In the genomic region with DNA sequence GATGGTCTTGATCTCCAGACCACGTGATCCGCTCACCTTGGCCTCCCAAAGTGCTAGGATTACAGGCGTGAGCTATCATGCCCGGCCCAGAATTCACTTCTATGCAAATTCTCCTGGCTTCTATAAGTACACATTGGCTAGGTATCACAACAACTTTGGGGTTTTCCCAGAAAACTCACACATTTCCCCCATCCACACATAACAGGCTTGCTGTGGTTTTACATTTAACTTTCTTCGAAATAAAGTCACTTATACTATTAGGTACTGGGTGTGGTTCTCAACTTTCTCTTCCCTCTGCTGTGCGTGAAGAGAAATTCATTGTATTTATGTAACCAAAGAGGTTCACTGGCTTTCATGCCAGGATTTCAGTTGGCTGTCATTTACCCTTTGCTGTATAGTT, we compare ENCODE assay signal across 33 cellular contexts.
"Had no signal": no experiment of that assay in that cellular context is flagged by ENCODE, and none has a peak within 500 bp of the region (broad histone marks: within the 10 kb centered on the region; RNA-seq: fewer than 3 reads in every experiment).

No MANE protein-coding gene starts in this region.

- FAIRE-seq: colon, endothelial cell of umbilical vein had no signal

- ATAC-seq: activated CD4-positive, alpha-beta T cell treated with anti-CD3 and anti-CD28 coated beads for 36 hours; activated CD8-positive, alpha-beta memory T cell treated with anti-CD3 and anti-CD28 coated beads, Interleukin-2, amount 10 ng/mL, durations not matched to agents 7 days and 5 days; activated CD8-positive, alpha-beta T cell treated with anti-CD3 and anti-CD28 coated beads, Interleukin-2, amount 10 ng/mL, durations not matched to agents 7 days and 5 days; activated naive CD8-positive, alpha-beta T cell treated with anti-CD3 and anti-CD28 coated beads, Interleukin-2, amount 50 U/mL, for 24 hours; body of pancreas; effector memory CD8-positive, alpha-beta T cell; gastroesophageal sphincter; heart right ventricle had no signal

- H3K27me3 ChIP-seq: adrenal gland, body of pancreas, esophagus squamous epithelium, gastroesophageal sphincter, heart right ventricle had no signal

- DNase-seq: activated CD4-positive, alpha-beta memory T cell treated with anti-CD3 and anti-CD28 coated beads for 36 hours; activated CD4-positive, alpha-beta T cell treated with anti-CD3 and anti-CD28 coated beads for 36 hours; activated CD4-positive, alpha-beta T cell treated with anti-CD3 and anti-CD28 coated beads, Interleukin-2, amount 10 ng/mL, durations not matched to agents 24 days and 14 days; activated CD4-positive, CD25-positive, alpha-beta regulatory T cell; activated CD4-positive, CD25-positive, alpha-beta regulatory T cell treated with anti-CD3 and anti-CD28 coated beads, Interleukin-2, amount 50 U/mL, for 72 hours; activated CD8-positive, alpha-beta memory T cell treated with anti-CD3 and anti-CD28 coated beads, Interleukin-2, amount 10 ng/mL, durations not matched to agents 7 days and 5 days; activated CD8-positive, alpha-beta memory T cell treated with anti-CD3 and anti-CD28 coated beads, Interleukin-2, amount 50 U/mL, for 4 hours; activated CD8-positive, alpha-beta T cell treated with anti-CD3 and anti-CD28 coated beads, Interleukin-2, amount 10 ng/mL, durations not matched to agents 7 days and 5 days; activated effector memory CD4-positive, alpha-beta T cell treated with anti-CD3 and anti-CD28 coated beads, Interleukin-2, amount 50 U/mL, for 16 hours; activated naive CD4-positive, alpha-beta T cell treated with anti-CD3 and anti-CD28 coated beads for 36 hours; activated naive CD8-positive, alpha-beta T cell treated with anti-CD3 and anti-CD28 coated beads for 36 hours; activated naive CD8-positive, alpha-beta T cell treated with anti-CD3 and anti-CD28 coated beads, Interleukin-2, amount 50 U/mL, for 24 hours; activated T-cell treated with anti-CD3 and anti-CD28 coated beads, Interleukin-2, amount 50 U/mL, for 1 hour; activated T-cell treated with anti-CD3 and anti-CD28 coated beads, Interleukin-2, amount 50 U/mL, for 48 hours; adrenal gland; amygdala; aorta; body of pancreas; caudate nucleus; cortex of kidney; dermis blood vessel endothelial cell; effector CD4-positive, alpha-beta T cell; effector memory CD8-positive, alpha-beta T cell; esophagus squamous epithelium; foreskin melanocyte; heart right ventricle; hippocampal formation; T1000; WERI-Rb-1 had no signal

- H3K27ac ChIP-seq: adrenal gland, body of pancreas, epithelial cell of prostate, esophagus squamous epithelium, gastroesophageal sphincter, heart right ventricle, WERI-Rb-1 had no signal

- H3K9me3 ChIP-seq: adrenal gland, body of pancreas, esophagus squamous epithelium, gastroesophageal sphincter, heart right ventricle had no signal

- H3K4me1 ChIP-seq: adrenal gland, body of pancreas, gastroesophageal sphincter had no signal

- H3K36me3 ChIP-seq: adrenal gland, esophagus squamous epithelium, gastroesophageal sphincter, heart right ventricle, WERI-Rb-1 had no signal

- H3K4me3 ChIP-seq: adrenal gland, body of pancreas, esophagus squamous epithelium, gastroesophageal sphincter, heart right ventricle had no signal
